ENCODE assay signal across 12 cellular contexts in the genomic region with DNA sequence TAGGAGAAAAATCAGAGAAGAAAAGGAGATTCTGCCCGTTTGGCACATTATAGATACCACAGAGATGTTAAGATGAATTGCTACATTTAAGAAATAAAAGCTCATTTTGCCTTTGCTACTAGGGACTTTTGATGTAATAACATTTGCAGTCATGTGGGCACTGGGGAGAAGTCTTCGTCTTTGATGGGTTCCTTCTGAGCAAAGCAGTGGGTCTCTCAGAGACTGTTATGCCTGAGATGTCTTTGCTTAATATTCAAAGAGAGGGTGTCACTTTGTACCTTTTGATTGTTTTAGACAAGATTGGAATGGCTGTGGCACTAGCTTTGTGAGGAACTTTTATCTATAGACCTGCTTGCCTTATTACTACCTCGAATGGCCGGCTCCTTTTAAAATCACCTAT. TPM values are rescaled to one million over a fixed set of nuclear protein-coding genes. Genes with fewer than 3 reads are reported as not detected.
DNase-seq lines count a peak whose midpoint lies in the region; ATAC-seq and TF ChIP-seq lines count a peak whose summit lies in the region.
"Had no signal": no experiment of that assay in that cellular context is flagged by ENCODE, and none has a peak within 500 bp of the region (broad histone marks: within the 10 kb centered on the region; RNA-seq: fewer than 3 reads in every experiment).

No MANE protein-coding gene starts in this region.

- POLR2A ChIA-PET in PC-9 (lab: Charles Lee; ENCODE audit: unreplicated experiment), result interaction anchor here (0.6 to 0.7 kb wide), 2 partner anchors 91 to 519 kb away, joined by 6 to 7 read pairs; no protein-coding TSS in a partner anchor

- no peaks in the 10 kb centered on the region for H3K9me3 Mint-ChIP-seq in effector memory CD8-positive, alpha-beta T cell
- H3K9me3 Mint-ChIP-seq in osteocyte (ENCODE audit: unreplicated experiment), result no peaks in the 10 kb centered on the region

- CTCF ChIA-PET in PC-9 (lab: Charles Lee), result interaction anchor here (0.5 to 2.0 kb wide), 2 partner anchors 20 to 463 kb away, joined by 4 to 13 read pairs; no protein-coding TSS in a partner anchor

- H3K4me3 Mint-ChIP-seq in effector memory CD8-positive, alpha-beta T cell, result no peak overlapping the region
- no peak overlapping the region for H3K4me3 Mint-ChIP-seq in osteocyte (ENCODE audit: unreplicated experiment)

- intact Hi-C loops in PC-9 (cut with micrococcal nuclease; ENCODE audit: unreplicated experiment), result no loop called here

- no peaks in the 10 kb centered on the region for H3K9me3 ChIP-seq in BLaER1 treated with 17β-estradiol and CSF1 and Interleukin-3, amounts not matched to agents 10 nM and 100 nM (replicated peaks in 1 of 11)
- no peaks in the 10 kb centered on the region for H3K9me3 ChIP-seq in PC-9 (ENCODE audit: insufficient read depth, low read depth)

- peaks cover 36 to 57% of the 10 kb centered on the region in 2 donors for H3K4me1 Mint-ChIP-seq in effector memory CD8-positive, alpha-beta T cell (ENCODE audit: low read depth in 2 of 2)
- H3K4me1 Mint-ChIP-seq in osteocyte (ENCODE audit: unreplicated experiment), result peaks cover 35% of the 10 kb centered on the region

- peak overlapping the region; percentile 51 to 96 (median 76) for H3K27ac ChIP-seq in BLaER1 treated with 17β-estradiol and CSF1 and Interleukin-3, amounts not matched to agents 10 nM and 100 nM
- peak overlapping the region; percentile 81 for H3K27ac ChIP-seq in PC-9

- no TSS peak for BruUV-seq in PC-9 (replicated peaks; lab: Mats Ljungman, UMichigan)

- peak overlapping the region; percentile 75 to 87 for H3K27ac Mint-ChIP-seq in effector memory CD8-positive, alpha-beta T cell
- H3K27ac Mint-ChIP-seq in osteocyte (ENCODE audit: unreplicated experiment), result peak overlapping the region; percentile 99

- no peak overlapping the region for H2AFZ ChIP-seq in PC-9

- H3K4me3 ChIP-seq in BLaER1 treated with 17β-estradiol and CSF1 and Interleukin-3, amounts not matched to agents 10 nM and 100 nM, result peak overlapping the region in 6 of 10 experiments; percentile 2 to 53 (median 36); a peak in 9 of 20 replicates
- no peak overlapping the region for H3K4me3 ChIP-seq in PC-9

- peaks cover 88 to 99% (median 93%) of the 10 kb centered on the region in 10 experiments for H3K4me1 ChIP-seq in BLaER1 treated with 17β-estradiol and CSF1 and Interleukin-3, amounts not matched to agents 10 nM and 100 nM
- H3K4me1 ChIP-seq in PC-9 (replicated peaks; ENCODE audit: insufficient read depth), result peaks cover 26% of the 10 kb centered on the region

- no peaks in the 10 kb centered on the region for H3K9me2 ChIP-seq in PC-9 (ENCODE audit: insufficient read depth)

- peaks cover 33% of the 10 kb centered on the region for H3F3A ChIP-seq in PC-9 (ENCODE audit: insufficient read depth, low read depth)

- peaks cover 63 to 100% (median 93%) of the 10 kb centered on the region in 11 experiments; a peak in 21 of 22 replicates for H4K20me1 ChIP-seq in BLaER1 treated with 17β-estradiol and CSF1 and Interleukin-3, amounts not matched to agents 10 nM and 100 nM
- no peaks in the 10 kb centered on the region for H4K20me1 ChIP-seq in PC-9 (ENCODE audit: insufficient read depth)

- no peak for ATAC-seq in effector memory CD8-positive, alpha-beta T cell (replicated peaks)
- no peak for ATAC-seq in HG03196 (IDR thresholded peaks at IDR 0.05; ENCODE audit: unreplicated experiment)

- H3K79me2 ChIP-seq in PC-9 (ENCODE audit: low read depth), result peaks cover 36% of the 10 kb centered on the region

- no peaks in the 10 kb centered on the region for H3K27me3 ChIP-seq in BLaER1 treated with 17β-estradiol and CSF1 and Interleukin-3, amounts not matched to agents 10 nM and 100 nM
- no peaks in the 10 kb centered on the region for H3K27me3 ChIP-seq in PC-9 (ENCODE audit: insufficient read depth, low read depth)

- peak overlapping the region; percentile 70 to 94 (median 87) for H3K4me2 ChIP-seq in BLaER1 treated with 17β-estradiol and CSF1 and Interleukin-3, amounts not matched to agents 10 nM and 100 nM
- H3K4me2 ChIP-seq in PC-9, result no peak overlapping the region

- peak overlapping the region; percentile 58 to 84 (median 67) for H3K9ac ChIP-seq in BLaER1 treated with 17β-estradiol and CSF1 and Interleukin-3, amounts not matched to agents 10 nM and 100 nM

- H3K36me3 Mint-ChIP-seq in effector memory CD8-positive, alpha-beta T cell (ENCODE audit: insufficient read depth), result peaks cover 8% of the 10 kb centered on the region
- peaks cover 3% of the 10 kb centered on the region for H3K36me3 Mint-ChIP-seq in osteocyte (ENCODE audit: unreplicated experiment)

- H3K36me3 ChIP-seq in BLaER1 treated with 17β-estradiol and CSF1 and Interleukin-3, amounts not matched to agents 10 nM and 100 nM, result peaks cover 0 to 61% (median 21%) of the 10 kb centered on the region in 11 experiments; a peak in 16 of 22 replicates
- no peaks in the 10 kb centered on the region for H3K36me3 ChIP-seq in PC-9 (ENCODE audit: low read depth)

- DNase-seq in PC-9, result no peak
- DNase-seq in effector memory CD8-positive, alpha-beta T cell, result no peak
- DNase-seq in osteocyte (ENCODE audit: extremely low spot score, unreplicated experiment), result no peak
- no peak for DNase-seq in NCI-H748 (lab: John Stamatoyannopoulos, UW; ENCODE audit: unreplicated experiment)
- no peak for DNase-seq in NCI-H526 (lab: John Stamatoyannopoulos, UW)
- no peak for DNase-seq in DMS53 treated with DMSO at 0.1 percent for 48 hours (lab: John Stamatoyannopoulos, UW; ENCODE audit: unreplicated experiment)
- DNase-seq: dermis blood vessel endothelial cell, KBM-7, nucleus accumbens had no signal

- H3K27me3 Mint-ChIP-seq in effector memory CD8-positive, alpha-beta T cell, result no peaks in the 10 kb centered on the region
- H3K27me3 Mint-ChIP-seq in osteocyte (ENCODE audit: unreplicated experiment), result no peaks in the 10 kb centered on the region

- TF ChIP-seq CTCF in PC-9 (conservative IDR thresholded peaks at IDR 0.05) (no peak), osteocyte (IDR thresholded peaks at IDR 0.05) (no peak)

RNA-seq across cellular contexts. Expression of a gene that starts 25.0 kb away (rescaled TPM):
- 11.7 and 13.4 TPM in 2 replicates for total RNA-seq in PC-9 (2021)
- total RNA-seq in osteocyte, result 15.6 and 18.0 TPM in 2 replicates

RNA-seq across cellular contexts. Expression of a gene that starts 25.9 kb away (rescaled TPM):
- total RNA-seq in PC-9 (2021) (16.1 and 17.3 TPM in 2 replicates), osteocyte (8.4 and 8.8 TPM in 2 replicates)

RNA-seq across cellular contexts. Expression of a gene that starts 34.5 kb away (rescaled TPM):
- total RNA-seq in PC-9 (2021), result 95.2 and 124 TPM in 2 replicates
- 79.2 and 80.3 TPM in 2 replicates for total RNA-seq in osteocyte

RNA-seq across cellular contexts. Expression of a gene that starts 56.2 kb away (rescaled TPM):
- total RNA-seq in PC-9 (2021) (430 and 537 TPM in 2 replicates), osteocyte (not detected in 2 replicates)
- total RNA-seq: dermis blood vessel endothelial cell; T-helper 2 cell treated with Interferon-gamma antibody and Interleukin-4, amounts not matched to agents 100 ng/mL and 5 ng/mL, for 36 hours had no signal
